Comparison of ENCODE assay signal across 8 cellular contexts in genomic region chr7:95434501-95435421, GRCh38. TPM values are rescaled to one million over a fixed set of nuclear protein-coding genes. Genes with fewer than 3 reads are reported as not detected.
A peak's percentile ranks its signal among the peaks of the same experiment; 100 is the strongest.
DNase-seq lines count a peak whose midpoint lies in the region; ATAC-seq and TF ChIP-seq lines count a peak whose summit lies in the region.

Gene PON2 (minus strand): TSS chr7:95435028. CDS start chr7:95434951, 77 bp downstream.

- H3K27me3 ChIP-seq in PC-9 (ENCODE audit: insufficient read depth, low read depth) (no peaks in the 10 kb centered on the region), subcutaneous abdominal adipose tissue (ENCODE audit: control insufficient read depth in 5 of 5, insufficient read depth in 4 of 5, low read length in 5 of 5) (no peaks in the 10 kb centered on the region)

- H3K79me2 ChIP-seq in PC-9 (ENCODE audit: low read depth) = 0 out of 2 replicates have a peak, but pooled peaks cover 4% of the 10 kb centered on the region

- peak within 1 kb of the TSS in 5 of 6 donors; percentile 13 to 81 (median 52) for H3K27ac Mint-ChIP-seq in naive B cell

- peak within 1 kb of the TSS; percentile 84 for H3K4me2 ChIP-seq in PC-9

- peaks cover 18% of the 10 kb centered on the region in 3 donors for H3K4me1 Mint-ChIP-seq in naive B cell

- peak within 1 kb of the TSS; percentile 60 to 91 (median 86) for H3K9ac ChIP-seq in subcutaneous abdominal adipose tissue (ENCODE audit: low read length in 5 of 5)

- H4K20me1 ChIP-seq in PC-9 (ENCODE audit: insufficient read depth) = no peaks in the 10 kb centered on the region

- no peaks in the 10 kb centered on the region; the same call in 1 of the 2 replicates for H3F3A ChIP-seq in PC-9 (ENCODE audit: insufficient read depth, low read depth)

- peak within 1 kb of the TSS; percentile 46; the same call in 1 of the 2 replicates for H3K27ac ChIP-seq in PC-9
- peak within 1 kb of the TSS; percentile 79 for H3K27ac ChIP-seq in subcutaneous abdominal adipose tissue (ENCODE audit: low read depth, low read length)

- ATAC-seq in GM21367 (IDR thresholded peaks at IDR 0.05; ENCODE audit: unreplicated experiment) (peak; percentile 95), naive B cell (ENCODE audit: low read depth in 2 of 2) (peak; percentile 86 to 88)

- no peaks in the 10 kb centered on the region for H3K9me2 ChIP-seq in PC-9 (ENCODE audit: insufficient read depth)

- H3K4me3 Mint-ChIP-seq in naive B cell = peak within 1 kb of the TSS; percentile 80 to 95 (median 88)

- H3K36me3 ChIP-seq in PC-9 (ENCODE audit: low read depth) = no peaks in the 10 kb centered on the region
- no peaks in the 10 kb centered on the region for H3K36me3 ChIP-seq in subcutaneous abdominal adipose tissue (ENCODE audit: control insufficient read depth in 5 of 5, insufficient read depth in 5 of 5, low read length in 5 of 5)

- peaks cover 0 to 6% (median 0%) of the 10 kb centered on the region in 3 donors for H3K27me3 Mint-ChIP-seq in naive B cell

- peaks cover 0 to 2% (median 0%) of the 10 kb centered on the region in 7 donors for H3K9me3 Mint-ChIP-seq in naive B cell

- H2AFZ ChIP-seq in PC-9 = peak within 1 kb of the TSS; percentile 90

- CTCF ChIA-PET in PC-9 (lab: Charles Lee) = interaction anchor here (0.6 to 0.7 kb wide), 2 partner anchors 58 to 775 kb away, joined by 3 to 4 read pairs; no protein-coding TSS in a partner anchor

- POLR2A ChIA-PET in PC-9 (lab: Charles Lee; ENCODE audit: unreplicated experiment) = interaction anchor here (0.6 kb wide), 2 partner anchors 33 to 1683 kb away, joined by 3 read pairs; no protein-coding TSS in a partner anchor

- BruUV-seq in PC-9 (replicated peaks; lab: Mats Ljungman, UMichigan) = no TSS peak

- no peak for TF ChIP-seq CTCF in PC-9 (conservative IDR thresholded peaks at IDR 0.05)
- TF ChIP-seq CTCF in fibroblast of pulmonary artery (IDR thresholded peaks at IDR 0.05; ENCODE audit: low read length, missing control alignments) = no peak

- H3K4me1 ChIP-seq in PC-9 (replicated peaks; ENCODE audit: insufficient read depth) (peaks cover 11% of the 10 kb centered on the region), subcutaneous abdominal adipose tissue (ENCODE audit: control insufficient read depth in 5 of 5, insufficient read depth in 5 of 5, low read length in 5 of 5) (peaks cover 0 to 28% (median 16%) of the 10 kb centered on the region in 5 donors)

- H3K9me3 ChIP-seq in PC-9 (ENCODE audit: insufficient read depth, low read depth) (no peaks in the 10 kb centered on the region), subcutaneous abdominal adipose tissue (ENCODE audit: control insufficient read depth in 5 of 5, low read length in 5 of 5) (no peaks in the 10 kb centered on the region)

- intact Hi-C loops in PC-9 (cut with micrococcal nuclease; ENCODE audit: unreplicated experiment) = no loop called here

- H3K36me3 Mint-ChIP-seq in naive B cell = no peaks in the 10 kb centered on the region

- peak within 1 kb of the TSS; percentile 69 for H3K4me3 ChIP-seq in PC-9
- peak within 1 kb of the TSS; percentile 60 for H3K4me3 ChIP-seq in fibroblast of pulmonary artery (replicated peaks; ENCODE audit: low read depth, low read length)
- peak within 1 kb of the TSS; percentile 78 to 88 (median 87) for H3K4me3 ChIP-seq in subcutaneous abdominal adipose tissue (ENCODE audit: low read depth in 1 of 5, low read length in 5 of 5)

- DNase-seq in DMS 273 (lab: John Stamatoyannopoulos, UW; ENCODE audit: unreplicated experiment) (peak; percentile 93), HPDE6-E6E7 (ENCODE audit: extremely low spot score) (peak; percentile 81), PC-9 (peak; percentile 72 to 89), fibroblast of pulmonary artery (ENCODE audit: low read depth) (peak; percentile 85), naive B cell (peak; percentile 62)
- peak; percentile 76 for DNase-seq in activated effector memory CD4-positive, alpha-beta T cell treated with anti-CD3 and anti-CD28 coated beads, Interleukin-2, amount 50 U/mL, for 16 hours

RNA-seq across cellular contexts. Expression of gene PON2, which starts in this region (rescaled TPM):
- total RNA-seq in PC-9 (2021) = 45.8 and 50.3 TPM in 2 replicates
- polyA plus RNA-seq in naive B cell (ENCODE audit: low read depth in 6 of 6) = 1 to 10 TPM; 1.0 to 5.1 (median 3.9) TPM

Comparison
In these comparisons a context has a peak if more than half of its experiments do, and no peak if none do; other contexts are left out.
1. Peak in every context shown above with its lines: DNase-seq, ATAC-seq, H3K4me3 ChIP-seq and H3K27ac ChIP-seq.